In the genomic region with DNA sequence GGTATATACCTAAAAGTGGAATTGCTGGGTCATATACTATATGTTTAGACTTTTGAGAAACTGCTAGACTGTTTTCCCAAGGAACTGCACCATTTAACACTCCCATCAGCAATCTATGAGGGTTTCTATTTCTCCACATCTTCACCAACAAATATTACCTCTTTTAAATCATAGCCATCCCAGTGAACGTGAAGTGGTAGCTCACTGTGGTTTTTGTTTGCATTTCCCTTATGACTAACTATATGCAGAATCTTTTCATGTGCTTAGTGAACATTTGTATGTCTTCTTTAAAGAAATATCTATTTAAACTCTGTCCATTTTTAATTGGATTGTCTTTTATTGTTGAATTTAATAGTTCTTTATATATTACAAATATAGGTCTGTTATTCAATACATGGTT, we compare ENCODE assay signal across 25 cellular contexts.
DNase-seq lines count a peak whose midpoint lies in the region; ATAC-seq, FAIRE-seq and TF ChIP-seq lines count a peak whose summit lies in the region.
"Had no signal": no experiment of that assay in that cellular context is flagged by ENCODE, and none has a peak within 500 bp of the region (broad histone marks: within the 10 kb centered on the region; RNA-seq: fewer than 3 reads in every experiment).

No MANE protein-coding gene starts in this region.

- BruUV-seq in PC-3 (replicated peaks; lab: Mats Ljungman, UMichigan) = no TSS peak

- intact Hi-C loops in PC-3 (cut with micrococcal nuclease) (loop anchor here (2.0 to 5.0 kb wide), 4 partner anchors 36 to 192 kb away; no protein-coding TSS in a partner anchor), testis (cut with DNase I; ENCODE audit: low total_unique reads) (no loop called here)

- peak in 1 of 2 experiments; percentile 29; a peak in 1 of 6 replicates for ATAC-seq in A549
- ATAC-seq in PC-3 = peak; percentile 81
- ATAC-seq: CD8-positive, alpha-beta T cell; K562; Panc1 had no signal

- DNase-seq in A549 (ENCODE audit: low read depth in 1 of 2, low spot score in 1 of 2) = no peak
- DNase-seq in DMS53 treated with DMSO at 0.1 percent for 48 hours (lab: John Stamatoyannopoulos, UW; ENCODE audit: unreplicated experiment) = peak; percentile 43
- peak; percentile 52 for DNase-seq in PC-3
- DNase-seq in epithelial cell of esophagus (ENCODE audit: low read depth) = peak; percentile 33
- no peak for DNase-seq in substantia nigra (lab: John Stamatoyannopoulos, UW)
- no peak for DNase-seq in testis
- no peak for DNase-seq in suprapubic skin (ENCODE audit: low spot score in 2 of 2)
- no peak for DNase-seq in GM10266 (ENCODE audit: extremely low spot score)
- DNase-seq: AML-193; C1 segment of cervical spinal cord; CD8-positive, alpha-beta T cell; DMS79; GM23248; MM.1S; NCI-H1048; NCI-H1417 treated with DMSO at 0.1 percent for 48 hours; NCI-H187 treated with DMSO at 0.1 percent for 48 hours; NCI-H2107; NCI-H446 treated with DMSO at 0.1 percent for 48 hours; NK-92 treated with Interleukin-12 subunit alpha and Interleukin-12 subunit beta, amount 100 ng/mL, for 24 hours; SJCRH30 had no signal

- 4% methylated on average over 1 of the region's 1 CpG for whole genome bisulfite sequencing in A549 (ENCODE audit: missing lambda C conversion rate)
- 84 to 85% methylated on average over 1 of the region's 1 CpG for WGBS in testis, 2 donors
- WGBS in suprapubic skin = 76% methylated on average over 1 of the region's 1 CpG

- no peak for TF ChIP-seq POLR2A in A549 (IDR thresholded peaks at IDR 0.05; ENCODE audit: low read length)
- TF ChIP-seq POLR2A in testis (IDR thresholded peaks at IDR 0.05) = no peak
- TF ChIP-seq POLR2A in suprapubic skin (IDR thresholded peaks at IDR 0.05) = no peak

- no peak overlapping the region for H3K9ac ChIP-seq in PC-3 (ENCODE audit: low read length)
- H3K9ac ChIP-seq: GM23248 had no signal

- H3K36me3 ChIP-seq in PC-3 (ENCODE audit: low read depth, low read length) (no peaks in the 10 kb centered on the region), testis (ENCODE audit: low read depth, missing control alignments) (no peaks in the 10 kb centered on the region), suprapubic skin (no peaks in the 10 kb centered on the region)
- H3K36me3 ChIP-seq: HAP-1, SJCRH30 had no signal

- FAIRE-seq in A549 (lab: Jason Lieb, UNC) = no peak
- FAIRE-seq: GM12892, K562 had no signal

- H3K9me3 ChIP-seq in A549 (no peaks in the 10 kb centered on the region), PC-3 (ENCODE audit: low read length) (no peaks in the 10 kb centered on the region), testis (no peaks in the 10 kb centered on the region), suprapubic skin (no peaks in the 10 kb centered on the region)
- H3K9me3 ChIP-seq: HAP-1, SJCRH30 had no signal

- TF ChIP-seq CTCF in A549 (IDR thresholded peaks at IDR 0.05) (no peak), PC-3 (conservative IDR thresholded peaks at IDR 0.05; ENCODE audit: low read depth, low read length) (no peak), epithelial cell of esophagus (IDR thresholded peaks at IDR 0.05; ENCODE audit: insufficient read depth, low read depth, low read length, missing control alignments) (no peak), testis (IDR thresholded peaks at IDR 0.05) (no peak), suprapubic skin (IDR thresholded peaks at IDR 0.05) (no peak), GM10266 (IDR thresholded peaks at IDR 0.05; ENCODE audit: control insufficient read depth, insufficient read depth, low read depth, missing control alignments) (no peak)

- peak overlapping the region; percentile 49 to 77 for H3K27ac ChIP-seq in A549
- H3K27ac ChIP-seq in PC-3 (ENCODE audit: low read length) = no peak overlapping the region
- H3K27ac ChIP-seq in substantia nigra (ENCODE audit: low read depth, low read length, poor library complexity, severe bottlenecking) = no peak overlapping the region
- no peak overlapping the region for H3K27ac ChIP-seq in testis
- no peak overlapping the region for H3K27ac ChIP-seq in suprapubic skin
- H3K27ac ChIP-seq: GM23248, SJCRH30 had no signal

- CTCF ChIA-PET in A549 (lab: Yijun Ruan, JAX) = interaction anchor here (1.5 kb wide), 1 partner anchor 101 kb away, joined by 5 read pairs; no protein-coding TSS in a partner anchor
- CTCF ChIA-PET in PC-3 (lab: Charles Lee) = interaction anchor here (0.8 to 1.4 kb wide), 2 partner anchors 86 to 101 kb away, joined by 3 read pairs; no protein-coding TSS in a partner anchor

- H3K79me2 ChIP-seq in PC-3 (ENCODE audit: low read length) = no peaks in the 10 kb centered on the region

- H3K4me1 ChIP-seq in A549 (peaks cover 45% of the 10 kb centered on the region), PC-3 (ENCODE audit: insufficient read depth, low read length) (peaks cover 20% of the 10 kb centered on the region), testis (no peaks in the 10 kb centered on the region), suprapubic skin (no peaks in the 10 kb centered on the region)
- H3K4me1 ChIP-seq: HAP-1, SJCRH30 had no signal

- H3K27me3 ChIP-seq in PC-3 (ENCODE audit: low read length) = no peaks in the 10 kb centered on the region
- no peaks in the 10 kb centered on the region for H3K27me3 ChIP-seq in testis
- no peaks in the 10 kb centered on the region for H3K27me3 ChIP-seq in suprapubic skin

- peak overlapping the region; percentile 60 for H3K4me2 ChIP-seq in A549
- H3K4me2 ChIP-seq in PC-3 (ENCODE audit: low read length) = no peak overlapping the region

- H2AFZ ChIP-seq in PC-3 (ENCODE audit: low read length) = no peak overlapping the region
- H2AFZ ChIP-seq: GM23248 had no signal

- no peaks in the 10 kb centered on the region for H3K9me2 ChIP-seq in PC-3 (replicated peaks; ENCODE audit: low read length)

- H3K4me3 ChIP-seq in A549 (no peak overlapping the region), PC-3 (ENCODE audit: low read length) (no peak overlapping the region), epithelial cell of esophagus (ENCODE audit: low read length) (no peak overlapping the region), testis (no peak overlapping the region), suprapubic skin (no peak overlapping the region)
- H3K4me3 ChIP-seq: GM23248, HAP-1, K562, SJCRH30 had no signal

- no peaks in the 10 kb centered on the region for H3F3A ChIP-seq in PC-3 (ENCODE audit: low read length, unreplicated experiment)

- TF ChIP-seq EP300 in A549 (IDR thresholded peaks at IDR 0.05) (no peak), suprapubic skin (IDR thresholded peaks at IDR 0.05) (no peak)

- POLR2A ChIA-PET in A549 (lab: Yijun Ruan, JAX) = no interaction called here
- POLR2A ChIA-PET in PC-3 (lab: Charles Lee; ENCODE audit: unreplicated experiment) = interaction anchor here (0.7 kb wide), 1 partner anchor 150 kb away, joined by 4 read pairs; no protein-coding TSS in a partner anchor

- no peak for TF ChIP-seq RAD21 in A549 (conservative IDR thresholded peaks at IDR 0.05 in 1 of 2, IDR thresholded peaks at IDR 0.05 in 1 of 2)

- H4K20me1 ChIP-seq in PC-3 (ENCODE audit: low read length) = no peaks in the 10 kb centered on the region

TF ChIP-seq in A549, 52 proteins besides CTCF, POLR2A, EP300 and RAD21:
- TF ChIP-seq HDAC2 (IDR thresholded peaks at IDR 0.05) (no peak), KDM1A (IDR thresholded peaks at IDR 0.05; ENCODE audit: low read depth) (no peak), GATA3 (IDR thresholded peaks at IDR 0.05; ENCODE audit: borderline replicate concordance) (no peak), RFX5 (IDR thresholded peaks at IDR 0.05) (no peak), POLR2AphosphoS2 (conservative IDR thresholded peaks at IDR 0.05; ENCODE audit: low read length) (no peak), ESRRA (IDR thresholded peaks at IDR 0.05; ENCODE audit: borderline replicate concordance, low read length) (no peak), KDM5A (IDR thresholded peaks at IDR 0.05) (no peak)
- TF ChIP-seq, protein P1, sequence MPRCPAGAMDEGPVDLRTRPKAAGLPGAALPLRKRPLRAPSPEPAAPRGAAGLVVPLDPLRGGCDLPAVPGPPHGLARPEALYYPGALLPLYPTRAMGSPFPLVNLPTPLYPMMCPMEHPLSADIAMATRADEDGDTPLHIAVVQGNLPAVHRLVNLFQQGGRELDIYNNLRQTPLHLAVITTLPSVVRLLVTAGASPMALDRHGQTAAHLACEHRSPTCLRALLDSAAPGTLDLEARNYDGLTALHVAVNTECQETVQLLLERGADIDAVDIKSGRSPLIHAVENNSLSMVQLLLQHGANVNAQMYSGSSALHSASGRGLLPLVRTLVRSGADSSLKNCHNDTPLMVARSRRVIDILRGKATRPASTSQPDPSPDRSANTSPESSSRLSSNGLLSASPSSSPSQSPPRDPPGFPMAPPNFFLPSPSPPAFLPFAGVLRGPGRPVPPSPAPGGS (IDR thresholded peaks at IDR 0.05) = no peak
- TF ChIP-seq, protein P2, sequence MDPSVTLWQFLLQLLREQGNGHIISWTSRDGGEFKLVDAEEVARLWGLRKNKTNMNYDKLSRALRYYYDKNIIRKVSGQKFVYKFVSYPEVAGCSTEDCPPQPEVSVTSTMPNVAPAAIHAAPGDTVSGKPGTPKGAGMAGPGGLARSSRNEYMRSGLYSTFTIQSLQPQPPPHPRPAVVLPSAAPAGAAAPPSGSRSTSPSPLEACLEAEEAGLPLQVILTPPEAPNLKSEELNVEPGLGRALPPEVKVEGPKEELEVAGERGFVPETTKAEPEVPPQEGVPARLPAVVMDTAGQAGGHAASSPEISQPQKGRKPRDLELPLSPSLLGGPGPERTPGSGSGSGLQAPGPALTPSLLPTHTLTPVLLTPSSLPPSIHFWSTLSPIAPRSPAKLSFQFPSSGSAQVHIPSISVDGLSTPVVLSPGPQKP (IDR thresholded peaks at IDR 0.05; ENCODE audit: low read depth, low read length) = no peak
- TF ChIP-seq, protein P3, sequence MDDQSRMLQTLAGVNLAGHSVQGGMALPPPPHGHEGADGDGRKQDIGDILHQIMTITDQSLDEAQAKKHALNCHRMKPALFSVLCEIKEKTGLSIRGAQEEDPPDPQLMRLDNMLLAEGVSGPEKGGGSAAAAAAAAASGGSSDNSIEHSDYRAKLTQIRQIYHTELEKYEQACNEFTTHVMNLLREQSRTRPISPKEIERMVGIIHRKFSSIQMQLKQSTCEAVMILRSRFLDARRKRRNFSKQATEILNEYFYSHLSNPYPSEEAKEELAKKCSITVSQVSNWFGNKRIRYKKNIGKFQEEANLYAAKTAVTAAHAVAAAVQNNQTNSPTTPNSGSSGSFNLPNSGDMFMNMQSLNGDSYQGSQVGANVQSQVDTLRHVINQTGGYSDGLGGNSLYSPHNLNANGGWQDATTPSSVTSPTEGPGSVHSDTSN (IDR thresholded peaks at IDR 0.05) = no peak

Comparison
In these comparisons a context has a peak if more than half of its experiments do, and no peak if none do; other contexts are left out.
1. DNase-seq: peak in DMS53 treated with DMSO at 0.1 percent for 48 hours (single experiment), PC-3 (single experiment) and epithelial cell of esophagus (single experiment); none in A549 (0 of 2), substantia nigra (0 of 49), testis (single experiment), suprapubic skin (0 of 2) and GM10266 (single experiment).
2. H3K27ac ChIP-seq: peak in A549 (2 of 2); none in PC-3 (single experiment), substantia nigra (single experiment), testis (0 of 2) and suprapubic skin (single experiment).